Comparison of ENCODE assay signal across 17 cellular contexts in genomic region chr16:29701214-29701555, GRCh38. TPM values are rescaled to one million over a fixed set of nuclear protein-coding genes. Genes with fewer than 3 reads are reported as not detected.
DNase-seq lines count a peak whose midpoint lies in the region; ATAC-seq and TF ChIP-seq lines count a peak whose summit lies in the region.
"Had no signal": no experiment of that assay in that cellular context is flagged by ENCODE, and none has a peak within 500 bp of the region (broad histone marks: within the 10 kb centered on the region; RNA-seq: fewer than 3 reads in every experiment).

No MANE protein-coding gene starts in this region.

- no peak overlapping the region for H2AFZ ChIP-seq in DND-41 (ENCODE audit: low read depth, low read length)
- H2AFZ ChIP-seq: hepatocyte had no signal

- POLR2A ChIA-PET in naive thymus-derived CD4-positive, alpha-beta T cell (lab: Charles Lee), result interaction anchor here (0.6 to 7.2 kb wide), 27 partner anchors 10 to 303 kb away, joined by 3 to 76 read pairs (median 9); partner anchors contain the start of genes HIRIP3, INO80E, KCTD13 and KIF22
- POLR2A ChIA-PET in HEK293T (lab: Yijun Ruan, JAX), result interaction anchor here (0.6 kb wide), 1 partner anchor 391 kb away, joined by 4 read pairs; no protein-coding TSS in a partner anchor

- no peak overlapping the region for H3K9ac ChIP-seq in DND-41 (ENCODE audit: low read depth, low read length)

- H3K27ac ChIP-seq in DND-41 (ENCODE audit: low read length), result no peak overlapping the region; the same call in 1 of the 2 replicates
- peak overlapping the region; percentile 75 for H3K27ac ChIP-seq in naive thymus-derived CD4-positive, alpha-beta T cell (ENCODE audit: low read depth, low read length)
- H3K27ac ChIP-seq: 22Rv1, ascending aorta, hepatocyte, SJSA1, tibial artery had no signal

- H3K4me1 ChIP-seq in DND-41 (ENCODE audit: insufficient read depth, low read length), result peaks cover 17% of the 10 kb centered on the region
- peaks cover 31 to 32% of the 10 kb centered on the region in 2 donors for H3K4me1 ChIP-seq in naive thymus-derived CD4-positive, alpha-beta T cell (ENCODE audit: control insufficient read depth in 2 of 2, insufficient read depth in 2 of 2, low read length in 2 of 2)
- H3K4me1 ChIP-seq: tibial artery had no signal

- no peak overlapping the region for H3K4me3 ChIP-seq in DND-41 (ENCODE audit: low read depth in 1 of 2, low read length in 2 of 2)
- H3K4me3 ChIP-seq in naive thymus-derived CD4-positive, alpha-beta T cell (ENCODE audit: low read length), result no peak overlapping the region
- H3K4me3 ChIP-seq: ascending aorta, hepatocyte, SJSA1, tibial artery had no signal

- H3K36me3 ChIP-seq in DND-41 (ENCODE audit: insufficient read depth, low read length), result peaks cover 12% of the 10 kb centered on the region
- no peaks in the 10 kb centered on the region for H3K36me3 ChIP-seq in naive thymus-derived CD4-positive, alpha-beta T cell (ENCODE audit: control insufficient read depth in 2 of 3, insufficient read depth in 3 of 3, low read length in 3 of 3)
- H3K36me3 ChIP-seq: ascending aorta, SJSA1, tibial artery had no signal

- no peak for TF ChIP-seq CTCF in DND-41 (IDR thresholded peaks at IDR 0.05; ENCODE audit: borderline replicate concordance, extremely low read depth, low read length, poor library complexity, severe bottlenecking)

- H3K4me1 Mint-ChIP-seq in T-helper 17 cell, result peaks cover 29% of the 10 kb centered on the region
- H3K4me1 Mint-ChIP-seq in naive thymus-derived CD4-positive, alpha-beta T cell, result peaks cover 30 to 39% (median 32%) of the 10 kb centered on the region in 7 donors

- peak overlapping the region; percentile 98 for H3K27ac Mint-ChIP-seq in T-helper 17 cell
- H3K27ac Mint-ChIP-seq in naive thymus-derived CD4-positive, alpha-beta T cell, result peak overlapping the region; percentile 87 to 99 (median 96)

- 0 out of 2 replicates have a peak overlapping the region, but pooled peaks have one; percentile 44 for H3K4me2 ChIP-seq in DND-41 (ENCODE audit: insufficient read depth, low read length)

- no peaks in the 10 kb centered on the region for H3K27me3 ChIP-seq in DND-41 (ENCODE audit: insufficient read depth, low read length, poor library complexity)
- H3K27me3 ChIP-seq in naive thymus-derived CD4-positive, alpha-beta T cell (ENCODE audit: control insufficient read depth in 2 of 2, insufficient read depth in 2 of 2, low read length in 2 of 2), result no peaks in the 10 kb centered on the region
- H3K27me3 ChIP-seq: ascending aorta, hepatocyte, SJSA1 had no signal

- DNase-seq in NCI-H82 (lab: John Stamatoyannopoulos, UW) (peak; percentile 23), NCI-H82 treated with DMSO at 0.1 percent for 48 hours (lab: John Stamatoyannopoulos, UW; ENCODE audit: unreplicated experiment) (no peak), DND-41 (no peak), T-helper 17 cell (no peak), NCI-H128 (lab: John Stamatoyannopoulos, UW; ENCODE audit: unreplicated experiment) (no peak), hypothalamus (lab: John Stamatoyannopoulos, UW) (no peak), HEK293T (ENCODE audit: extremely low spot score) (no peak)
- DNase-seq in naive thymus-derived CD4-positive, alpha-beta T cell, result no peak
- DNase-seq: NCI-H1436 treated with DMSO at 0.1 percent for 48 hours had no signal

- H3K4me3 Mint-ChIP-seq in T-helper 17 cell, result peak overlapping the region; percentile 89
- peak overlapping the region in 9 of 10 donors; percentile 12 to 86 (median 75) for H3K4me3 Mint-ChIP-seq in naive thymus-derived CD4-positive, alpha-beta T cell
- H3K4me3 Mint-ChIP-seq: mesothelial cell of epicardium had no signal

- H3K79me2 ChIP-seq in DND-41 (ENCODE audit: insufficient read depth, low read length), result no peaks in the 10 kb centered on the region
- H3K79me2 ChIP-seq: hepatocyte had no signal

- intact Hi-C loops in naive thymus-derived CD4-positive, alpha-beta T cell (cut with micrococcal nuclease), result loop anchor here (2.0 to 5.0 kb wide), 4 partner anchors 38 to 296 kb away; partner anchors contain the start of genes CDIPT (in 1 of the 2), INO80E (in 1 of the 2) and KCTD13 (in 1 of the 2)

- CTCF ChIA-PET in naive thymus-derived CD4-positive, alpha-beta T cell (lab: Charles Lee), result interaction anchor here (0.5 to 6.2 kb wide), 19 partner anchors 10 to 331 kb away, joined by 3 to 134 read pairs (median 6); partner anchors contain the start of genes KIF22, MAZ, MVP and PAGR1
- CTCF ChIA-PET in HEK293T (lab: Yijun Ruan, JAX), result interaction anchor here (0.6 to 2.7 kb wide), 6 partner anchors 9 to 147 kb away, joined by 3 to 10 read pairs (median 4); no protein-coding TSS in a partner anchor

- H3K27me3 Mint-ChIP-seq in T-helper 17 cell, result no peaks in the 10 kb centered on the region
- no peaks in the 10 kb centered on the region for H3K27me3 Mint-ChIP-seq in naive thymus-derived CD4-positive, alpha-beta T cell

- H3K36me3 Mint-ChIP-seq in T-helper 17 cell (ENCODE audit: low read depth), result no peaks in the 10 kb centered on the region
- peaks cover 0 to 6% (median 0%) of the 10 kb centered on the region in 5 donors for H3K36me3 Mint-ChIP-seq in naive thymus-derived CD4-positive, alpha-beta T cell

- ATAC-seq in DND-41 (ENCODE audit: insufficient read depth, low read depth) (no peak), T-helper 17 cell (no peak)
- no peak for ATAC-seq in naive thymus-derived CD4-positive, alpha-beta T cell

- no peaks in the 10 kb centered on the region for H3K9me3 Mint-ChIP-seq in naive thymus-derived CD4-positive, alpha-beta T cell

- peaks cover 4% of the 10 kb centered on the region for H3K9me3 ChIP-seq in DND-41 (ENCODE audit: insufficient read depth, low read length, severe bottlenecking)
- H3K9me3 ChIP-seq in T-helper 17 cell (ENCODE audit: control insufficient read depth, low read length, poor library complexity, severe bottlenecking), result no peaks in the 10 kb centered on the region
- no peaks in the 10 kb centered on the region for H3K9me3 ChIP-seq in naive thymus-derived CD4-positive, alpha-beta T cell (ENCODE audit: control insufficient read depth in 2 of 3, low read length in 3 of 3)
- H3K9me3 ChIP-seq: ascending aorta, SJSA1, tibial artery had no signal

- no peaks in the 10 kb centered on the region for H4K20me1 ChIP-seq in DND-41 (ENCODE audit: insufficient read depth, low read length)

TF ChIP-seq in HEK293T, 16 proteins besides CTCF, POLR2A, EP300 and RAD21:
- TF ChIP-seq SUZ12 (IDR thresholded peaks at IDR 0.05) (no peak), TARDBP (IDR thresholded peaks at IDR 0.05) (no peak), ELF4 (IDR thresholded peaks at IDR 0.05) (no peak), ARNT (IDR thresholded peaks at IDR 0.05) (no peak), FOXK2 (IDR thresholded peaks at IDR 0.05) (no peak)

RNA-seq across cellular contexts. Expression of gene QPRT, which starts 22.2 kb away (rescaled TPM):
- total RNA-seq in T-helper 17 cell, result under 1 TPM; 0.72 to 0.96 TPM
- 1 to 10 TPM in 3 of 5 experiments, under 1 TPM in 2; 0.57 to 6.5 (median 1.4) TPM for total RNA-seq in naive thymus-derived CD4-positive, alpha-beta T cell
- under 1 TPM; 0.54 to 0.66 TPM for polyA plus RNA-seq in naive thymus-derived CD4-positive, alpha-beta T cell

RNA-seq across cellular contexts. Expression of gene SPN, which starts 38.1 kb away (rescaled TPM):
- 100 to 1,000 TPM; 122 to 147 TPM for total RNA-seq in T-helper 17 cell
- total RNA-seq in naive thymus-derived CD4-positive, alpha-beta T cell, result 100 to 1,000 TPM in 4 of 5 experiments, 10 to 100 TPM in 1; 79.5 to 333 (median 124) TPM
- polyA plus RNA-seq in naive thymus-derived CD4-positive, alpha-beta T cell, result 100 to 1,000 TPM in 1 of 2 donors, 10 to 100 TPM in 1; 96.0 to 183 TPM
- total RNA-seq: SJSA1 had no signal
- polyA plus RNA-seq: BJ had no signal

RNA-seq across cellular contexts. Expression of gene C16orf54, which starts 44.6 kb away (rescaled TPM):
- total RNA-seq in T-helper 17 cell, result 100 to 1,000 TPM; 172 to 259 TPM
- 100 to 1,000 TPM in 4 of 5 experiments, 10 to 100 TPM in 1; 63.9 to 228 (median 151) TPM for total RNA-seq in naive thymus-derived CD4-positive, alpha-beta T cell
- 10 to 100 TPM; 43.2 to 44.1 TPM for polyA plus RNA-seq in naive thymus-derived CD4-positive, alpha-beta T cell
- total RNA-seq: mesothelial cell of epicardium, renal cortical epithelial cell, SJSA1 had no signal
- polyA plus RNA-seq: BJ had no signal
